22 cellular contexts compared by ENCODE assay signal in genomic region chr18:76615065-76615733, GRCh38.
"Had no signal": no experiment of that assay in that cellular context is flagged by ENCODE, and none has a peak within 500 bp of the region (broad histone marks: within the 10 kb centered on the region; RNA-seq: fewer than 3 reads in every experiment).

No MANE protein-coding gene starts in this region.

- H3K36me3 ChIP-seq: adrenal gland, esophagus muscularis mucosa, right lobe of liver, spleen, transverse colon had no signal

- FAIRE-seq: endometrium, islet of Langerhans, TTC549 had no signal

- H3K27ac Mint-ChIP-seq: activated B cell treated with CpG ODN at 0.5 μM for 24 hours; activated CD4-positive, alpha-beta T cell treated with anti-CD3 and anti-CD28 coated beads, Interleukin-2, amount 10 ng/mL, durations not matched to agents 24 days and 14 days; naive thymus-derived CD4-positive, alpha-beta T cell; progenitor cell of endocrine pancreas; stimulated activated naive B cell treated with anti-CD40 and anti-IgM and Interleukin-4, amounts not matched to agents 10 μg/mL and 1 μg/mL and 100 μg/mL, for 72 hours; T-helper 1 cell treated with Interleukin-12 subunit alpha and Interleukin-12 subunit beta and Interleukin-4 antibody, amounts not matched to agents 30 μg/mL and 1 μg/mL, for 36 hours had no signal

- H3K27me3 ChIP-seq: adrenal gland, esophagus muscularis mucosa, right lobe of liver, transverse colon had no signal

- H3K4me3 Mint-ChIP-seq: activated B cell treated with CpG ODN at 0.5 μM for 24 hours; activated CD4-positive, alpha-beta T cell treated with anti-CD3 and anti-CD28 coated beads, Interleukin-2, amount 10 ng/mL, durations not matched to agents 24 days and 14 days; stimulated activated naive B cell treated with anti-CD40 and anti-IgM and Interleukin-4, amounts not matched to agents 10 μg/mL and 1 μg/mL and 100 μg/mL, for 72 hours; T-helper 1 cell treated with Interleukin-12 subunit alpha and Interleukin-12 subunit beta and Interleukin-4 antibody, amounts not matched to agents 30 μg/mL and 1 μg/mL, for 36 hours had no signal

- ATAC-seq: left lobe of liver; naive thymus-derived CD4-positive, alpha-beta T cell; right lobe of liver; stimulated activated naive B cell treated with anti-CD40 and anti-IgM and Interleukin-4, amounts not matched to agents 10 μg/mL and 1 μg/mL and 100 μg/mL, for 72 hours had no signal

- H3K9me3 Mint-ChIP-seq: activated B cell treated with CpG ODN at 0.5 μM for 24 hours; activated CD4-positive, alpha-beta T cell treated with anti-CD3 and anti-CD28 coated beads, Interleukin-2, amount 10 ng/mL, durations not matched to agents 24 days and 14 days; naive thymus-derived CD4-positive, alpha-beta T cell; T-helper 1 cell treated with Interleukin-12 subunit alpha and Interleukin-12 subunit beta and Interleukin-4 antibody, amounts not matched to agents 30 μg/mL and 1 μg/mL, for 36 hours had no signal

- H3K27me3 Mint-ChIP-seq: progenitor cell of endocrine pancreas had no signal

- H3K36me3 Mint-ChIP-seq: naive thymus-derived CD4-positive, alpha-beta T cell; stimulated activated naive B cell treated with anti-CD40 and anti-IgM and Interleukin-4, amounts not matched to agents 10 μg/mL and 1 μg/mL and 100 μg/mL, for 72 hours had no signal

- H3K4me3 ChIP-seq: adrenal gland, dorsolateral prefrontal cortex, esophagus muscularis mucosa, right lobe of liver, spleen, transverse colon had no signal

- H3K9me3 ChIP-seq: adrenal gland, esophagus muscularis mucosa, right lobe of liver, spleen, transverse colon had no signal

- H3K27ac ChIP-seq: adrenal gland, esophagus muscularis mucosa, spleen, transverse colon had no signal

- DNase-seq: activated B cell treated with CpG ODN at 0.5 μM for 24 hours; activated CD4-positive, alpha-beta T cell treated with anti-CD3 and anti-CD28 coated beads, Interleukin-2, amount 10 ng/mL, durations not matched to agents 24 days and 14 days; activated naive CD4-positive, alpha-beta T cell treated with Interleukin-2 at 50 U/mL for 16 hours; adrenal gland; dorsolateral prefrontal cortex; foreskin melanocyte; head of caudate nucleus; mammary epithelial cell; naive thymus-derived CD4-positive, alpha-beta T cell; right lobe of liver; spleen; stimulated activated CD4-positive, alpha-beta T cell treated with anti-CD3 and anti-CD28 coated beads, Interleukin-1b, Interleukin-23, amount 100 ng/mL, for 48 hours; stimulated activated naive B cell treated with anti-CD40 and anti-IgM and Interleukin-4, amounts not matched to agents 10 μg/mL and 1 μg/mL and 100 μg/mL, for 72 hours; substantia nigra; transverse colon had no signal
